ENCODE assay signal across 8 cellular contexts in the genomic region with DNA sequence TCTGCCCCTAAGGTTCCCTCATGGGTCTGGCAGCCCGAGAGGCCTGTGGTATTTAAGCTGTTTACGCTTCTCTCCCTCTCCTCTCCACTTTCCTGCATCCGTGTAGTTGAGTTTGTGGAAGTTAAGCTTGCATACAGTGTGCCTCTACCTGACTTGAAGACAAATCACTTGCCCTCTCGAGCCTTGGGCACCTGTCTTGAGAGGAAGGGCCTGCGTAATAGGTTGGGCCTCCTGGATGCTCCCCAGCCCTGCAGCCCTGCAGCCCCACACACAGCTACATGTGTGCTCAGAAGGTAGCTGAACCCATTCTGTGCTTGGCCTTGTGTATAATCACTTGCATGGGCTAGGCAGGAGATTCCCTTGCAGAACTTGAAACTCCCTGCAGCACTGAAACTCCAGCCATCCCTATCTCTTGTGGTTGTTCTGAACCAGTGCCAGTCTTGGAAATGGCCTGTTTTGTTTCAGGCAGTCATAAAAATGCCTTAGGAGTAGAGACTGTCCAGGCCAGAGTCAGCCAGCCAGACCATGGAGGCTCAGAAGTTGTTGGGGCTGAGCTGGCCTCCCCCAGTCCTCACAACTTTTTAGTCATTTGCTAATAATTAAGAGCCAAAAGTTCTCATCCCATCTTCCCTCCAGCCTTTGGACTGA.
DNase-seq lines count a peak whose midpoint lies in the region; ATAC-seq and TF ChIP-seq lines count a peak whose summit lies in the region.

No MANE protein-coding gene starts in this region.

- POLR2A ChIA-PET in activated CD4-positive, alpha-beta memory T cell treated with anti-CD3 and anti-CD28 coated beads, Interleukin-2, amount 10 ng/mL, durations not matched to agents 7 days and 5 days (lab: Charles Lee), result interaction anchor here (0.9 to 5.0 kb wide), 10 partner anchors 9 to 176 kb away, joined by 3 to 31 read pairs (median 4); a partner anchor contains a TSS

- peak overlapping the region; percentile 65 for H3K9ac ChIP-seq in skeletal muscle satellite cell (ENCODE audit: low read depth, low read length)

- no peaks in the 10 kb centered on the region for H3K27me3 Mint-ChIP-seq in activated CD4-positive, alpha-beta memory T cell treated with anti-CD3 and anti-CD28 coated beads, Interleukin-2, amount 10 ng/mL, durations not matched to agents 7 days and 5 days

- H3K4me3 ChIP-seq in heart left ventricle (no peak overlapping the region), skeletal muscle satellite cell (ENCODE audit: low read length) (peak overlapping the region; percentile 19)

- ATAC-seq in heart left ventricle (peak in 3 of 4 donors; percentile 41 to 47 (median 45)), HG03175 (IDR thresholded peaks at IDR 0.05; ENCODE audit: unreplicated experiment) (no peak), HG03159 (IDR thresholded peaks at IDR 0.05; ENCODE audit: unreplicated experiment) (no peak)

- H3K4me1 ChIP-seq in heart left ventricle, result peaks cover 0 to 25% (median 10%) of the 10 kb centered on the region in 12 donors
- peaks cover 71% of the 10 kb centered on the region for H3K4me1 ChIP-seq in skeletal muscle satellite cell (ENCODE audit: control insufficient read depth, insufficient read depth, low read length)

- H3K27ac Mint-ChIP-seq in activated CD4-positive, alpha-beta memory T cell treated with anti-CD3 and anti-CD28 coated beads, Interleukin-2, amount 10 ng/mL, durations not matched to agents 7 days and 5 days, result peak overlapping the region; percentile 79

- intact Hi-C loops in heart left ventricle (cut with DNase I), result no loop called here

- H3K27ac ChIP-seq in heart left ventricle, result peak overlapping the region in 2 of 12 donors; percentile 17 to 71

- TF ChIP-seq CTCF in heart left ventricle (IDR thresholded peaks at IDR 0.05), result no peak

- peaks cover 89% of the 10 kb centered on the region for H3K4me1 Mint-ChIP-seq in activated CD4-positive, alpha-beta memory T cell treated with anti-CD3 and anti-CD28 coated beads, Interleukin-2, amount 10 ng/mL, durations not matched to agents 7 days and 5 days

- H3K36me3 ChIP-seq in heart left ventricle, result peaks cover 0 to 13% (median 0%) of the 10 kb centered on the region in 9 donors
- peaks cover 5% of the 10 kb centered on the region for H3K36me3 ChIP-seq in skeletal muscle satellite cell (ENCODE audit: insufficient read depth, low read length)

- no peaks in the 10 kb centered on the region for H3K9me3 ChIP-seq in heart left ventricle
- no peaks in the 10 kb centered on the region for H3K9me3 ChIP-seq in skeletal muscle satellite cell (replicated peaks; ENCODE audit: low read length)

- no peaks in the 10 kb centered on the region for H3K9me3 Mint-ChIP-seq in activated CD4-positive, alpha-beta memory T cell treated with anti-CD3 and anti-CD28 coated beads, Interleukin-2, amount 10 ng/mL, durations not matched to agents 7 days and 5 days

- no peak overlapping the region for H3K4me3 Mint-ChIP-seq in activated CD4-positive, alpha-beta memory T cell treated with anti-CD3 and anti-CD28 coated beads, Interleukin-2, amount 10 ng/mL, durations not matched to agents 7 days and 5 days

- 92 to 99% (median 96%) methylated on average over 4 to 5 of the region's 5 CpGs for WGBS in heart left ventricle, 4 donors

- H3K4me2 ChIP-seq in skeletal muscle satellite cell (ENCODE audit: low read length), result peak overlapping the region; percentile 52

- H3K36me3 Mint-ChIP-seq in activated CD4-positive, alpha-beta memory T cell treated with anti-CD3 and anti-CD28 coated beads, Interleukin-2, amount 10 ng/mL, durations not matched to agents 7 days and 5 days (ENCODE audit: low read depth), result peaks cover 37% of the 10 kb centered on the region

- no peaks in the 10 kb centered on the region for H3K27me3 ChIP-seq in heart left ventricle
- H3K27me3 ChIP-seq in skeletal muscle satellite cell (ENCODE audit: control insufficient read depth, insufficient read depth, low read length), result no peaks in the 10 kb centered on the region

- CTCF ChIA-PET in activated CD4-positive, alpha-beta memory T cell treated with anti-CD3 and anti-CD28 coated beads, Interleukin-2, amount 10 ng/mL, durations not matched to agents 7 days and 5 days (lab: Charles Lee), result interaction anchor here (0.7 to 1.3 kb wide), 3 partner anchors 8 to 27 kb away, joined by 3 to 5 read pairs (median 4); no protein-coding TSS in a partner anchor

- DNase-seq in GM04503 (ENCODE audit: low read depth) (peak; percentile 86), heart left ventricle (peak in 2 of 5 donors; percentile 21 to 32), NCI-H1092 treated with DMSO at 0.1 percent for 48 hours (lab: John Stamatoyannopoulos, UW) (no peak), NCI-H2171 (lab: John Stamatoyannopoulos, UW) (no peak)
- no peak for DNase-seq in activated CD4-positive, alpha-beta memory T cell treated with anti-CD3 and anti-CD28 coated beads, Interleukin-2, amount 10 ng/mL, durations not matched to agents 7 days and 5 days

- TF ChIP-seq POLR2A in heart left ventricle (IDR thresholded peaks at IDR 0.05), result no peak

Comparison
In these comparisons a context has a peak if more than half of its experiments do, and no peak if none do; other contexts are left out.
1. ATAC-seq: peak in heart left ventricle (3 of 4); none in HG03175 (single experiment) and HG03159 (single experiment).